ENCODE assay signal across 13 cellular contexts in the genomic region with DNA sequence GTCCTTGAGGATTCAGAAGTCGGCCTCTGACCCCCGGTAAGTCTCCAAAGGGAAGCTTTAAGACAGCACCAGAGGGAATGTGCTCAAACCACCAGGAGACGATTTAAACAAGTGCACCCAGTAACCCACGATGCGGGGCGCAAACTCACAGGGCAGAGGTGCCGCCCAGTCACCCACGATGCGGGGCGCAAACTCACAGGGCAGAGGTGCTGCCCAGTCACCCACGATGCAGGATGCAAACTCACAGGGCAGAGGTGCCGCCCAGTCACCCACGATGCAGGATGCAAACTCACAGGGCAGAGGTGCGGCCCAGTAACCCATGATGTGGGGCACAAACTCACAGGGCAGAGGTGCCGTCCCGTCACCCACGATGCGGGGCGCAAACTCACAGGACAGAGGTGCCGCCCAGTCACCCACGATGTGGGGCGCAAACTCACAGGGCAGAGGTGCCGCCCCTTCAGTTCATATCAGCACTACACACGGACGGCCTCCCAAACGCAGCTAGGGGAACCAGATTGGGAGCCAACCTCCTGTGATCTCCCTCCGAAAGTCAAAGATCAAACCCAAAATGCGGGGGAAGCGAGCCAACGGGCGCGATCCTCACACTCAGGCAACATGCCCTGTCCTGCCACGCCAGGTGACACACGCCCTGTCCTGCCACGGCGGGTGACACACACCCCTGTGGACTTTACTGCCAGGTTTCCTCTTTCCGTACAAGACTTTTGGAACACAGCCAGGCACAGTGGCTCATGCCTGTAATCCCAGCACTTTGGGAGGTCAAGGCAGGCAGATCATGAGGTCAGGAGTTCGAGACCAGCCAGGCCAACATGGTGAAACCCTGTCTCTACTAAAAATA. TPM values are rescaled to one million over a fixed set of nuclear protein-coding genes. Genes with fewer than 3 reads are reported as not detected.
DNase-seq lines count a peak whose midpoint lies in the region; ATAC-seq and TF ChIP-seq lines count a peak whose summit lies in the region.
"Had no signal": no experiment of that assay in that cellular context is flagged by ENCODE, and none has a peak within 500 bp of the region (broad histone marks: within the 10 kb centered on the region; RNA-seq: fewer than 3 reads in every experiment).

No MANE protein-coding gene starts in this region.

- H3K27ac Mint-ChIP-seq in activated CD8-positive, alpha-beta memory T cell treated with anti-CD3 and anti-CD28 coated beads, Interleukin-2, amount 10 ng/mL, durations not matched to agents 7 days and 5 days: no peak overlapping the region
- H3K27ac Mint-ChIP-seq in T-cell (peak overlapping the region in 1 of 2 donors; percentile 62), progenitor cell of endocrine pancreas (no peak overlapping the region)

- H3K9ac ChIP-seq in GM23248: no peak overlapping the region

- H3K36me3 Mint-ChIP-seq in activated CD8-positive, alpha-beta memory T cell treated with anti-CD3 and anti-CD28 coated beads, Interleukin-2, amount 10 ng/mL, durations not matched to agents 7 days and 5 days: no peaks in the 10 kb centered on the region
- H3K36me3 Mint-ChIP-seq in T-cell (peaks cover 12% of the 10 kb centered on the region), progenitor cell of endocrine pancreas (ENCODE audit: insufficient read depth) (peaks cover 3% of the 10 kb centered on the region)

- no peaks in the 10 kb centered on the region; the same call in 1 of the 2 replicates for H3K27me3 ChIP-seq in GM23248 (replicated peaks; ENCODE audit: insufficient read depth)
- H3K27me3 ChIP-seq: uterus had no signal

- H2AFZ ChIP-seq in GM23248: no peak overlapping the region

- in situ Hi-C loops in GM23248 (cut with MboI): no loop called here

- H3K36me3 ChIP-seq in GM23248 (ENCODE audit: low read depth): no peaks in the 10 kb centered on the region
- H3K36me3 ChIP-seq: uterus had no signal

- H3F3A ChIP-seq in GM23248 (ENCODE audit: insufficient read depth): no peaks in the 10 kb centered on the region

- WGBS in GM23248 (ENCODE audit: low coverage in 1 of 2, low lambda C conversion rate in 2 of 2, missing lambda C conversion rate in 2 of 2), 2 experiments: 83 to 85% methylated on average over 31 to 38 of the region's 38 CpGs

- no peak overlapping the region for H3K4me2 ChIP-seq in GM23248 (ENCODE audit: unreplicated experiment)

- H3K4me3 ChIP-seq in GM23248: no peak overlapping the region
- H3K4me3 ChIP-seq: uterus had no signal

- POLR2A ChIA-PET in T-cell (lab: Charles Lee): no interaction called here

- H3K4me1 Mint-ChIP-seq in activated CD8-positive, alpha-beta memory T cell treated with anti-CD3 and anti-CD28 coated beads, Interleukin-2, amount 10 ng/mL, durations not matched to agents 7 days and 5 days: peaks cover 17% of the 10 kb centered on the region
- H3K4me1 Mint-ChIP-seq in T-cell (peaks cover 37 to 44% (median 42%) of the 10 kb centered on the region in 3 donors), progenitor cell of endocrine pancreas (ENCODE audit: low read depth) (peaks cover 15% of the 10 kb centered on the region)

- no peaks in the 10 kb centered on the region for H3K9me3 ChIP-seq in GM23248 (ENCODE audit: low read depth)
- H3K9me3 ChIP-seq: uterus had no signal

- no peak for ATAC-seq in activated CD8-positive, alpha-beta memory T cell treated with anti-CD3 and anti-CD28 coated beads, Interleukin-2, amount 10 ng/mL, durations not matched to agents 7 days and 5 days
- ATAC-seq in T-cell (replicated peaks in 1 of 4) (no peak), esophagus mucosa (peak; percentile 90), GM18867 (IDR thresholded peaks at IDR 0.05; ENCODE audit: unreplicated experiment) (no peak)

- no peak for DNase-seq in activated CD8-positive, alpha-beta memory T cell treated with anti-CD3 and anti-CD28 coated beads, Interleukin-2, amount 10 ng/mL, durations not matched to agents 7 days and 5 days
- DNase-seq in activated CD8-positive, alpha-beta memory T cell treated with anti-CD3 and anti-CD28 coated beads for 24 hours: no peak
- DNase-seq in T-cell (no peak), progenitor cell of endocrine pancreas (ENCODE audit: low spot score, unreplicated experiment) (no peak), GM23248 (no peak), NCI-H345 treated with DMSO at 0.1 percent for 48 hours (lab: John Stamatoyannopoulos, UW; ENCODE audit: unreplicated experiment) (no peak)
- DNase-seq: ACHN, hypothalamus, NCI-H748 treated with DMSO at 0.1 percent for 48 hours, uterus had no signal

- TF ChIP-seq CTCF in progenitor cell of endocrine pancreas (IDR thresholded peaks at IDR 0.05; ENCODE audit: unreplicated experiment): no peak

- no peaks in the 10 kb centered on the region for H3K4me1 ChIP-seq in GM23248 (ENCODE audit: insufficient read depth)

- H3K27me3 Mint-ChIP-seq in activated CD8-positive, alpha-beta memory T cell treated with anti-CD3 and anti-CD28 coated beads, Interleukin-2, amount 10 ng/mL, durations not matched to agents 7 days and 5 days: peaks cover 45% of the 10 kb centered on the region
- peaks cover 30 to 47% of the 10 kb centered on the region in 2 donors for H3K27me3 Mint-ChIP-seq in T-cell
- H3K27me3 Mint-ChIP-seq in progenitor cell of endocrine pancreas: peaks cover 32% of the 10 kb centered on the region

- peak overlapping the region; percentile 33 for H3K4me3 Mint-ChIP-seq in activated CD8-positive, alpha-beta memory T cell treated with anti-CD3 and anti-CD28 coated beads, Interleukin-2, amount 10 ng/mL, durations not matched to agents 7 days and 5 days
- peak overlapping the region; percentile 68 to 74 (median 69) for H3K4me3 Mint-ChIP-seq in T-cell
- peak overlapping the region; percentile 75 for H3K4me3 Mint-ChIP-seq in progenitor cell of endocrine pancreas (ENCODE audit: low read depth)

- CTCF ChIA-PET in activated CD8-positive, alpha-beta memory T cell treated with anti-CD3 and anti-CD28 coated beads, Interleukin-2, amount 10 ng/mL, durations not matched to agents 7 days and 5 days (lab: Charles Lee): no interaction called here
- CTCF ChIA-PET in T-cell (lab: Charles Lee): no interaction called here

- H3K9me3 Mint-ChIP-seq in activated CD8-positive, alpha-beta memory T cell treated with anti-CD3 and anti-CD28 coated beads, Interleukin-2, amount 10 ng/mL, durations not matched to agents 7 days and 5 days (ENCODE audit: low read depth): no peaks in the 10 kb centered on the region
- H3K9me3 Mint-ChIP-seq in T-cell: no peaks in the 10 kb centered on the region
- H3K9me3 Mint-ChIP-seq in progenitor cell of endocrine pancreas (ENCODE audit: low read depth): no peaks in the 10 kb centered on the region

- no peaks in the 10 kb centered on the region for H3K79me2 ChIP-seq in GM23248 (ENCODE audit: insufficient read depth)

- H3K27ac ChIP-seq in GM23248: no peak overlapping the region
- H3K27ac ChIP-seq: epithelial cell of prostate, uterus had no signal

- H4K20me1 ChIP-seq in GM23248 (ENCODE audit: insufficient read depth): no peaks in the 10 kb centered on the region

- H3K9me2 ChIP-seq in GM23248 (ENCODE audit: insufficient read depth): no peaks in the 10 kb centered on the region

RNA-seq across cellular contexts. Expression of a gene that starts 11.3 kb away (rescaled TPM):
- total RNA-seq in activated CD8-positive, alpha-beta memory T cell treated with anti-CD3 and anti-CD28 coated beads, Interleukin-2, amount 10 ng/mL, durations not matched to agents 7 days and 5 days: 10 to 100 TPM; 31.7 to 45.8 TPM
- 10 to 100 TPM; 30.5 to 56.5 (median 46.6) TPM for total RNA-seq in T-cell
- total RNA-seq in esophagus mucosa: 13.8 TPM
- total RNA-seq in progenitor cell of endocrine pancreas: 70.0 and 72.6 TPM in 2 replicates
- 16.6 and 20.5 TPM in 2 replicates for total RNA-seq in GM23248 (2014; rRNA removed; shearing (Covaris generic))
- 4.7 and 7.4 TPM in 2 replicates for polyA plus RNA-seq in GM23248 (2016; fragmentation: Nextera tagmentation; extraction: Ambion mirVana)

RNA-seq across cellular contexts. Expression of a gene that starts 56.8 kb away (rescaled TPM):
- 10 to 100 TPM; 53.2 to 57.2 TPM for total RNA-seq in activated CD8-positive, alpha-beta memory T cell treated with anti-CD3 and anti-CD28 coated beads, Interleukin-2, amount 10 ng/mL, durations not matched to agents 7 days and 5 days
- total RNA-seq in T-cell (100 to 1,000 TPM in 3 of 5 donors, 10 to 100 TPM in 2; 58.8 to 112 (median 111) TPM), esophagus mucosa (35.3 TPM), progenitor cell of endocrine pancreas (71.1 and 72.7 TPM in 2 replicates)
- total RNA-seq in GM23248 (2014; rRNA removed; shearing (Covaris generic)): 32.4 and 34.5 TPM in 2 replicates
- polyA plus RNA-seq in GM23248 (2016; fragmentation: Nextera tagmentation; extraction: Ambion mirVana): 28.1 TPM in 2 replicates
